8 cellular contexts compared by ENCODE assay signal in the genomic region with DNA sequence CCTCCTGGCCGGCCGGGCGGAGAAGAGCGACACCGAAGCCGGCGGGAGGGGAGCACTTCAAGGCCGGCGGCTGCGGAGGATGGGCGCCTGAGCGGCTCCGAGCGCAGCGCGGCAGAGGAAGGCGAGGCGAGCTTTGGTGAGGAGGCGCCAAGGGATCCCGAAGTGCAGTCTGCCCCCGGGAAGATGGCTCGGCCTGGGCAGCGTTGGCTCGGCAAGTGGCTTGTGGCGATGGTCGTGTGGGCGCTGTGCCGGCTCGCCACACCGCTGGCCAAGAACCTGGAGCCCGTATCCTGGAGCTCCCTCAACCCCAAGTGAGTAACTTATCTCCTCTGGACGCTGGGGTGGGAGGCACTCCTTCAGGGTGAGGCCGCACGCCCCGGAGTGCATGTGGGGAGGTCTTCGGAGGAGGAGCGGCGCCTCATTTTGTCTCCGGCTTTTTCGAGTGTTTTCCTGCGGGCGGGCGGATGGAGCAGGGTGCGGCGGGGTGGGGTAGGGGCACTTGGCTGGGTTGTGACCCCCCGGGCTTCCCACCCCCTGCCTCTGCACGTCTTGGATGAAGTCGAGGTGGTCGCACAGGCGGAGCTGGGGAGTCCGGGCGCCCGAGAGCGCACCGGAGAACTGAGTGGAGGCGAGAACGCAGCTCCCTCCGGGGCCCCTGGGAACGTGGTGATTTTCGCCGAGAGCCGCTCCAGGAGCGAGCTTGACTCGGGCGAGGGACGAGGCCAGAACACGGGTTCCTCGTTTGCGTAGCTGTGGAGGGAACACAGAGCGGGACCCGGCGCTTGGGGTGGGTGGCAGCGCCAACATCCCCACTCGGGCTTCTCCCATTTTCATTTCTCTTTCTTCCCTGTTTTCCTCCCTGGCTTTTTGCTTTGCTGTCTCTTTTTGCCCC. TPM values are rescaled to one million over a fixed set of nuclear protein-coding genes. Genes with fewer than 3 reads are reported as not detected.
DNase-seq lines count a peak whose midpoint lies in the region; ATAC-seq and TF ChIP-seq lines count a peak whose summit lies in the region.

No MANE protein-coding gene starts in this region.

- intact Hi-C loops in aorta (cut with DNase I) = loop anchor here (2.0 to 10.0 kb wide), 7 partner anchors 67 to 463 kb away; a partner anchor contains a TSS

- H3K4me1 ChIP-seq in endocrine pancreas (ENCODE audit: control insufficient read depth, insufficient read depth, low read length) (no peaks in the 10 kb centered on the region), mucosa of rectum (ENCODE audit: control insufficient read depth in 2 of 2, insufficient read depth in 2 of 2, low read length in 2 of 2) (peaks cover 11 to 16% of the 10 kb centered on the region in 2 donors), aorta (ENCODE audit: control insufficient read depth in 1 of 2, insufficient read depth in 2 of 2, low read length in 2 of 2) (no peaks in the 10 kb centered on the region)

- H3K27ac ChIP-seq in mucosa of rectum (ENCODE audit: low read depth in 2 of 2, low read length in 2 of 2) = peak overlapping the region; percentile 85 to 87
- H3K27ac ChIP-seq in aorta (ENCODE audit: low read depth in 1 of 2, low read length in 2 of 2) = no peak overlapping the region

- no peaks in the 10 kb centered on the region for H3K9me3 ChIP-seq in endocrine pancreas (ENCODE audit: control insufficient read depth, low read length)
- H3K9me3 ChIP-seq in mucosa of rectum (ENCODE audit: control insufficient read depth in 2 of 2, low read length in 2 of 2) = no peaks in the 10 kb centered on the region
- H3K9me3 ChIP-seq in aorta (ENCODE audit: control insufficient read depth, low read length) = no peaks in the 10 kb centered on the region

- peak; percentile 41 for ATAC-seq in SK-N-SH treated with all-trans-retinoic acid at 6 μM for 48 hours
- ATAC-seq in aorta (ENCODE audit: low FRiP score) = peak; percentile 21
- no peak for ATAC-seq in HG02970 (IDR thresholded peaks at IDR 0.05; ENCODE audit: low FRiP score, unreplicated experiment)

- no peaks in the 10 kb centered on the region for H3K36me3 ChIP-seq in endocrine pancreas (ENCODE audit: control insufficient read depth, insufficient read depth, low read length)
- H3K36me3 ChIP-seq in mucosa of rectum (ENCODE audit: control insufficient read depth in 2 of 2, insufficient read depth in 2 of 2, low read length in 2 of 2) = no peaks in the 10 kb centered on the region
- no peaks in the 10 kb centered on the region for H3K36me3 ChIP-seq in aorta (ENCODE audit: control insufficient read depth in 1 of 2, insufficient read depth in 2 of 2, low read length in 1 of 2)

- H3K4me3 ChIP-seq in endocrine pancreas (ENCODE audit: control insufficient read depth, insufficient read depth, low read length) (no peak overlapping the region), mucosa of rectum (ENCODE audit: low read length in 2 of 2) (peak overlapping the region; percentile 74 to 76), aorta (ENCODE audit: low read length in 2 of 2) (peak overlapping the region; percentile 56 to 63)

- 0 to 33% methylated on average over 71 to 74 of the region's 74 CpGs for WGBS in aorta, 2 donors

- H3K9ac ChIP-seq in endocrine pancreas (ENCODE audit: control insufficient read depth, insufficient read depth, low read length) = peak overlapping the region; percentile 1
- peak overlapping the region; percentile 81 to 86 for H3K9ac ChIP-seq in mucosa of rectum (ENCODE audit: low read depth in 1 of 2, low read length in 2 of 2)

- peak; percentile 52 for DNase-seq in DMS53 (lab: John Stamatoyannopoulos, UW)
- DNase-seq in DMS53 treated with DMSO at 0.1 percent for 48 hours (lab: John Stamatoyannopoulos, UW; ENCODE audit: unreplicated experiment) = no peak
- DNase-seq in aorta = peak in 1 of 2 donors; percentile 78
- no peak for DNase-seq in H4 (ENCODE audit: low spot score)

- no peaks in the 10 kb centered on the region for H3K27me3 ChIP-seq in endocrine pancreas (ENCODE audit: control insufficient read depth, insufficient read depth, low read length)
- peaks cover 0 to 2% of the 10 kb centered on the region in 2 donors for H3K27me3 ChIP-seq in mucosa of rectum (ENCODE audit: control insufficient read depth in 2 of 2, insufficient read depth in 2 of 2, low read length in 2 of 2)
- no peaks in the 10 kb centered on the region for H3K27me3 ChIP-seq in aorta (ENCODE audit: control insufficient read depth in 1 of 2, insufficient read depth in 2 of 2, low read length in 1 of 2)

TF ChIP-seq in SK-N-SH treated with all-trans-retinoic acid at 6 μM for 48 hours, 23 proteins besides CTCF, POLR2A, EP300 and RAD21:
- TF ChIP-seq, protein P1, sequence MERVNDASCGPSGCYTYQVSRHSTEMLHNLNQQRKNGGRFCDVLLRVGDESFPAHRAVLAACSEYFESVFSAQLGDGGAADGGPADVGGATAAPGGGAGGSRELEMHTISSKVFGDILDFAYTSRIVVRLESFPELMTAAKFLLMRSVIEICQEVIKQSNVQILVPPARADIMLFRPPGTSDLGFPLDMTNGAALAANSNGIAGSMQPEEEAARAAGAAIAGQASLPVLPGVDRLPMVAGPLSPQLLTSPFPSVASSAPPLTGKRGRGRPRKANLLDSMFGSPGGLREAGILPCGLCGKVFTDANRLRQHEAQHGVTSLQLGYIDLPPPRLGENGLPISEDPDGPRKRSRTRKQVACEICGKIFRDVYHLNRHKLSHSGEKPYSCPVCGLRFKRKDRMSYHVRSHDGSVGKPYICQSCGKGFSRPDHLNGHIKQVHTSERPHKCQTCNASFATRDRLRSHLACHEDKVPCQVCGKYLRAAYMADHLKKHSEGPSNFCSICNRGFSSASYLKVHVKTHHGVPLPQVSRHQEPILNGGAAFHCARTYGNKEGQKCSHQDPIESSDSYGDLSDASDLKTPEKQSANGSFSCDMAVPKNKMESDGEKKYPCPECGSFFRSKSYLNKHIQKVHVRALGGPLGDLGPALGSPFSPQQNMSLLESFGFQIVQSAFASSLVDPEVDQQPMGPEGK (CRISPR knock-in tag; IDR thresholded peaks at IDR 0.05; ENCODE audit: borderline replicate concordance) = no peak
- TF ChIP-seq ZNF565 (CRISPR knock-in tag; conservative IDR thresholded peaks at IDR 0.05; ENCODE audit: low read depth) (no peak), PPARA (CRISPR knock-in tag; IDR thresholded peaks at IDR 0.05; ENCODE audit: borderline replicate concordance) (no peak), ESRRG (CRISPR knock-in tag; IDR thresholded peaks at IDR 0.05) (no peak), ZFP3 (CRISPR knock-in tag; IDR thresholded peaks at IDR 0.05) (no peak), ARNTL (CRISPR knock-in tag; IDR thresholded peaks at IDR 0.05; ENCODE audit: borderline replicate concordance, low read depth) (no peak), CSDC2 (CRISPR knock-in tag; IDR thresholded peaks at IDR 0.05) (no peak), ZFP30 (CRISPR knock-in tag; IDR thresholded peaks at IDR 0.05) (no peak), TOX (CRISPR knock-in tag; IDR thresholded peaks at IDR 0.05; ENCODE audit: borderline replicate concordance) (no peak), GLIS3 (CRISPR knock-in tag; IDR thresholded peaks at IDR 0.05) (no peak), RARB (CRISPR knock-in tag; IDR thresholded peaks at IDR 0.05) (no peak)
- TF ChIP-seq, protein P2, sequence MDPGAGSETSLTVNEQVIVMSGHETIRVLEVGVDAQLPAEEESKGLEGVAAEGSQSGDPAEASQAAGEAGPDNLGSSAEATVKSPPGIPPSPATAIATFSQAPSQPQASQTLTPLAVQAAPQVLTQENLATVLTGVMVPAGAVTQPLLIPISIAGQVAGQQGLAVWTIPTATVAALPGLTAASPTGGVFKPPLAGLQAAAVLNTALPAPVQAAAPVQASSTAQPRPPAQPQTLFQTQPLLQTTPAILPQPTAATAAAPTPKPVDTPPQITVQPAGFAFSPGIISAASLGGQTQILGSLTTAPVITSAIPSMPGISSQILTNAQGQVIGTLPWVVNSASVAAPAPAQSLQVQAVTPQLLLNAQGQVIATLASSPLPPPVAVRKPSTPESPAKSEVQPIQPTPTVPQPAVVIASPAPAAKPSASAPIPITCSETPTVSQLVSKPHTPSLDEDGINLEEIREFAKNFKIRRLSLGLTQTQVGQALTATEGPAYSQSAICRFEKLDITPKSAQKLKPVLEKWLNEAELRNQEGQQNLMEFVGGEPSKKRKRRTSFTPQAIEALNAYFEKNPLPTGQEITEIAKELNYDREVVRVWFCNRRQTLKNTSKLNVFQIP (CRISPR knock-in tag; IDR thresholded peaks at IDR 0.05; ENCODE audit: borderline replicate concordance, low read depth) = no peak
- TF ChIP-seq, protein P3, sequence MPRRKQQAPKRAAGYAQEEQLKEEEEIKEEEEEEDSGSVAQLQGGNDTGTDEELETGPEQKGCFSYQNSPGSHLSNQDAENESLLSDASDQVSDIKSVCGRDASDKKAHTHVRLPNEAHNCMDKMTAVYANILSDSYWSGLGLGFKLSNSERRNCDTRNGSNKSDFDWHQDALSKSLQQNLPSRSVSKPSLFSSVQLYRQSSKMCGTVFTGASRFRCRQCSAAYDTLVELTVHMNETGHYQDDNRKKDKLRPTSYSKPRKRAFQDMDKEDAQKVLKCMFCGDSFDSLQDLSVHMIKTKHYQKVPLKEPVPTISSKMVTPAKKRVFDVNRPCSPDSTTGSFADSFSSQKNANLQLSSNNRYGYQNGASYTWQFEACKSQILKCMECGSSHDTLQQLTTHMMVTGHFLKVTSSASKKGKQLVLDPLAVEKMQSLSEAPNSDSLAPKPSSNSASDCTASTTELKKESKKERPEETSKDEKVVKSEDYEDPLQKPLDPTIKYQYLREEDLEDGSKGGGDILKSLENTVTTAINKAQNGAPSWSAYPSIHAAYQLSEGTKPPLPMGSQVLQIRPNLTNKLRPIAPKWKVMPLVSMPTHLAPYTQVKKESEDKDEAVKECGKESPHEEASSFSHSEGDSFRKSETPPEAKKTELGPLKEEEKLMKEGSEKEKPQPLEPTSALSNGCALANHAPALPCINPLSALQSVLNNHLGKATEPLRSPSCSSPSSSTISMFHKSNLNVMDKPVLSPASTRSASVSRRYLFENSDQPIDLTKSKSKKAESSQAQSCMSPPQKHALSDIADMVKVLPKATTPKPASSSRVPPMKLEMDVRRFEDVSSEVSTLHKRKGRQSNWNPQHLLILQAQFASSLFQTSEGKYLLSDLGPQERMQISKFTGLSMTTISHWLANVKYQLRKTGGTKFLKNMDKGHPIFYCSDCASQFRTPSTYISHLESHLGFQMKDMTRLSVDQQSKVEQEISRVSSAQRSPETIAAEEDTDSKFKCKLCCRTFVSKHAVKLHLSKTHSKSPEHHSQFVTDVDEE (CRISPR knock-in tag; IDR thresholded peaks at IDR 0.05) = no peak

RNA-seq across cellular contexts. Expression of a gene that starts 1.0 kb away (rescaled TPM):
- total RNA-seq in aorta = 10 to 100 TPM; 17.0 to 24.0 TPM
- 1 to 10 TPM; 3.6 to 5.6 TPM for polyA plus RNA-seq in aorta
- total RNA-seq in H4 (2014; rRNA removed; shearing (Covaris generic)) = 7.0 and 10.1 TPM in 2 replicates

Comparison
In these comparisons a context has a peak if more than half of its experiments do, and no peak if none do; other contexts are left out.
1. H3K27ac ChIP-seq: peak in mucosa of rectum (2 of 2); none in aorta (0 of 2).